ENCODE assay signal across 5 cellular contexts in genomic region chr14:83298016-83298415, GRCh38.
A peak's percentile ranks its signal among the peaks of the same experiment; 100 is the strongest.
DNase-seq lines count a peak whose midpoint lies in the region; TF ChIP-seq lines count a peak whose summit lies in the region.
"Not testable (repeated sequence)": the region's sequence is repeated elsewhere in the genome, so short reads cannot be mapped to it uniquely, and the experiment has no call there.

No MANE protein-coding gene starts in this region.

- H3K4me3 Mint-ChIP-seq in MCF 10A (ENCODE audit: unreplicated experiment); osteocyte (ENCODE audit: unreplicated experiment): not testable (repeated sequence)

- not testable (repeated sequence) for H3K36me3 Mint-ChIP-seq in MCF 10A (ENCODE audit: insufficient read depth, unreplicated experiment); osteocyte (ENCODE audit: unreplicated experiment)

- in situ Hi-C loops in astrocyte of the spinal cord (cut with HindIII; ENCODE audit: low sequenced_read_pairs), result not testable (repeated sequence)

- peak; percentile 45 for DNase-seq in LHCN-M2 (ENCODE audit: low read depth)
- peak; percentile 19 for DNase-seq in astrocyte of the spinal cord (ENCODE audit: low read depth, low spot score)
- not testable (repeated sequence) for DNase-seq in MCF 10A (ENCODE audit: unreplicated experiment); osteocyte (ENCODE audit: extremely low spot score, unreplicated experiment)
- DNase-seq in iris pigment epithelial cell (ENCODE audit: low read depth), result peak; percentile 8

- CTCF ChIA-PET in MCF 10A (lab: Yijun Ruan, JAX), result interaction anchor here (1.0 kb wide), 1 partner anchor 1308 kb away, joined by 3 read pairs; no protein-coding TSS in a partner anchor

- not testable (repeated sequence) for BruUV-seq in MCF 10A (replicated peaks; lab: Mats Ljungman, UMichigan)

- H3K4me1 Mint-ChIP-seq in MCF 10A (ENCODE audit: insufficient read depth, unreplicated experiment), result not testable (repeated sequence)
- H3K4me1 Mint-ChIP-seq in osteocyte (ENCODE audit: unreplicated experiment), result peaks cover 39% of the 10 kb centered on the region

- intact Hi-C loops in MCF 10A (cut with micrococcal nuclease), result loop anchor here (10.0 kb wide), 1 partner anchor 1303 kb away; no protein-coding TSS in a partner anchor

- POLR2A ChIA-PET in MCF 10A (lab: Yijun Ruan, JAX), result interaction anchor here (0.7 kb wide), 2 partner anchors 644 to 785 kb away, joined by 3 read pairs; no protein-coding TSS in a partner anchor

- not testable (repeated sequence) for H3K27me3 Mint-ChIP-seq in MCF 10A (ENCODE audit: insufficient read depth, unreplicated experiment); osteocyte (ENCODE audit: unreplicated experiment)

- not testable (repeated sequence) for H3K9me3 Mint-ChIP-seq in MCF 10A (ENCODE audit: unreplicated experiment); osteocyte (ENCODE audit: unreplicated experiment)

- not testable (repeated sequence) for TF ChIP-seq CTCF in astrocyte of the spinal cord (IDR thresholded peaks at IDR 0.05; ENCODE audit: low read depth, low read length); MCF 10A (IDR thresholded peaks at IDR 0.05; ENCODE audit: unreplicated experiment); osteocyte (IDR thresholded peaks at IDR 0.05)

- not testable (repeated sequence) for H3K4me3 ChIP-seq in astrocyte of the spinal cord (ENCODE audit: low read depth, low read length)

- H3K27ac Mint-ChIP-seq in MCF 10A (ENCODE audit: low read depth, unreplicated experiment), result peak overlapping the region; percentile 19
- peak overlapping the region; percentile 68 for H3K27ac Mint-ChIP-seq in osteocyte (ENCODE audit: unreplicated experiment)
